In the genomic region with DNA sequence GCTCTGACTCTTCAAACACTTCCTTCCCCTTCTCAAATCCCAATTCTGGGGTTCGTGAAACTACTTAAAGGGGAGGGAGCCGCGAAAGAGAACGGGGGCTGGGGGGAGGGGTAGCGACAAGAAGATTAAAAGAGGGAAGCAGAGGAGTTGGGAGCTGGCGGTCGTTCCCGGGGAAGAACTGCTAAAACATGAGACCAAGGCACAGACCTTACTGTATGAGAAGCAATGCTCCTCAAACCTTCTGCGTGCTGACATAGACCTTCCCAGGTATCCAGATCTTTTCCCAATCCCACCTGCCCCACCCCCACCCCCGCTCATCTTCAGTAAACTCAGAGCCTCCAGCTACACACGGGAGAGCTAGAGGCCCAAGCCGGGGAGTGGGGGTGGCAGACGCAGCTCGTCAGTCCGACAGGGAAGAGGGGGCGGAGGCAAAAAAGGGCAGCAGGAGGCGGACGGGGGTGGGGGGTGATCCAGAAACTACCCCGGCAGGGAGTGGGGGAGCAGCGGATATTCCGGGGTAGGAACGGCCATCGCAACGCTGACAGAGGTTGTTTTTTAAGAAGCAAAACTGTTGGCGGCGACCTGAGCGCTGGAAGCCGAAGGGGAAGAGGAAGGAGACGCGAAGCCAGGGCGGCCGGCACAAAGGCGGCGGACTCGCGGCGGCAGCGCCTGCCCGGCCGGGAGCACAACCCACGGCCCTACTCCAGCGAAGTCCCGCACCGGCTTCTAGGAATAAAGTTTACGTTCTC, we compare ENCODE assay signal across 8 cellular contexts. TPM values are rescaled to one million over a fixed set of nuclear protein-coding genes. Genes with fewer than 3 reads are reported as not detected.
DNase-seq lines count a peak whose midpoint lies in the region; ATAC-seq and TF ChIP-seq lines count a peak whose summit lies in the region.

No MANE protein-coding gene starts in this region.

- peak overlapping the region; percentile 93 for H2AFZ ChIP-seq in OCI-LY3 (ENCODE audit: low read depth, low read length)

- H3K79me2 ChIP-seq in OCI-LY3 (ENCODE audit: low read length): no peaks in the 10 kb centered on the region

- peaks cover 9% of the 10 kb centered on the region for H3K4me1 ChIP-seq in OCI-LY3 (ENCODE audit: low read length)
- H3K4me1 ChIP-seq in esophagus squamous epithelium: peaks cover 0 to 56% (median 17%) of the 10 kb centered on the region in 3 donors
- H3K4me1 ChIP-seq in mucosa of rectum (ENCODE audit: control insufficient read depth in 2 of 2, insufficient read depth in 2 of 2, low read length in 2 of 2): peaks cover 8 to 21% of the 10 kb centered on the region in 2 donors

- no peak overlapping the region; the same call in 1 of the 2 replicates for H3K27ac ChIP-seq in OCI-LY3 (ENCODE audit: low read length)
- peak overlapping the region; percentile 95 to 98 (median 97) for H3K27ac ChIP-seq in esophagus squamous epithelium
- peak overlapping the region; percentile 96 to 99 for H3K27ac ChIP-seq in mucosa of rectum (ENCODE audit: low read depth in 2 of 2, low read length in 2 of 2)

- DNase-seq in DMS153 treated with DMSO at 0.1 percent for 48 hours (lab: John Stamatoyannopoulos, UW; ENCODE audit: unreplicated experiment) (peak; percentile 77), HuH-7 (ENCODE audit: low spot score) (peak; percentile 81), esophagus squamous epithelium (lab: John Stamatoyannopoulos, UW) (peak; percentile 31)
- peak; percentile 50 to 64 for DNase-seq in activated T-cell treated with anti-CD3 and anti-CD28 coated beads, Interleukin-2, amount 50 U/mL, for 48 hours
- DNase-seq in stimulated activated naive CD4-positive, alpha-beta T cell treated with Interleukin-2 at 50 U/mL for 16 hours (lab: John Stamatoyannopoulos, UW): peak; percentile 48

- H3K9me3 ChIP-seq in OCI-LY3 (ENCODE audit: insufficient read depth, low read length): no peaks in the 10 kb centered on the region
- H3K9me3 ChIP-seq in esophagus squamous epithelium: no peaks in the 10 kb centered on the region
- no peaks in the 10 kb centered on the region for H3K9me3 ChIP-seq in mucosa of rectum (ENCODE audit: control insufficient read depth in 2 of 2, low read length in 2 of 2)

- H3K27me3 ChIP-seq in OCI-LY3 (ENCODE audit: low read depth, low read length) (peaks cover 4% of the 10 kb centered on the region; the same call in 1 of the 2 replicates), esophagus squamous epithelium (no peaks in the 10 kb centered on the region), mucosa of rectum (ENCODE audit: control insufficient read depth in 2 of 2, insufficient read depth in 2 of 2, low read length in 2 of 2) (no peaks in the 10 kb centered on the region)

- H4K20me1 ChIP-seq in OCI-LY3 (ENCODE audit: insufficient read depth, low read length): no peaks in the 10 kb centered on the region

- peak overlapping the region; percentile 93 for H3K4me2 ChIP-seq in OCI-LY3 (ENCODE audit: low read length)

- 1% methylated on average over 21 to 36 of the region's 45 CpGs for WGBS in esophagus squamous epithelium, 2 donors

- TF ChIP-seq CTCF in OCI-LY3 (IDR thresholded peaks at IDR 0.05; ENCODE audit: low read depth, low read length) (no peak), esophagus squamous epithelium (IDR thresholded peaks at IDR 0.05) (no peak)

- peak in 2 of 4 donors; percentile 59 to 64 for TF ChIP-seq POLR2A in esophagus squamous epithelium (IDR thresholded peaks at IDR 0.05)

- ATAC-seq in GM21526 (IDR thresholded peaks at IDR 0.05; ENCODE audit: low FRiP score, unreplicated experiment): peak; percentile 69

- H3K36me3 ChIP-seq in OCI-LY3 (replicated peaks; ENCODE audit: low read depth, low read length) (no peaks in the 10 kb centered on the region), esophagus squamous epithelium (no peaks in the 10 kb centered on the region), mucosa of rectum (ENCODE audit: control insufficient read depth in 2 of 2, insufficient read depth in 2 of 2, low read length in 2 of 2) (no peaks in the 10 kb centered on the region)

- intact Hi-C loops in esophagus squamous epithelium (cut with DNase I): no loop called here

- peak overlapping the region; percentile 79 for H3K9ac ChIP-seq in OCI-LY3 (ENCODE audit: low read length)
- peak overlapping the region; percentile 96 to 99 for H3K9ac ChIP-seq in mucosa of rectum (ENCODE audit: low read depth in 1 of 2, low read length in 2 of 2)

- H3K4me3 ChIP-seq in OCI-LY3 (ENCODE audit: low read length) (peak overlapping the region; percentile 92), esophagus squamous epithelium (peak overlapping the region; percentile 58 to 89 (median 78)), mucosa of rectum (ENCODE audit: low read length in 2 of 2) (peak overlapping the region; percentile 92 to 93)

RNA-seq across cellular contexts. Expression of a gene that starts 1.0 kb away (rescaled TPM):
- 10 to 100 TPM; 41.6 to 94.6 (median 54.1) TPM for total RNA-seq in esophagus squamous epithelium

Comparison
In these comparisons a context has a peak if more than half of its experiments do, and no peak if none do; other contexts are left out.
1. DNase-seq: peak in every context shown above with its lines; median percentile 81 in HuH-7; 77 in DMS153 treated with DMSO at 0.1 percent for 48 hours; 57 in activated T-cell treated with anti-CD3 and anti-CD28 coated beads, Interleukin-2, amount 50 U/mL, for 48 hours; 48 in stimulated activated naive CD4-positive, alpha-beta T cell treated with Interleukin-2 at 50 U/mL for 16 hours; 31 in esophagus squamous epithelium.